Comparison of ENCODE assay signal across 28 cellular contexts in the genomic region with DNA sequence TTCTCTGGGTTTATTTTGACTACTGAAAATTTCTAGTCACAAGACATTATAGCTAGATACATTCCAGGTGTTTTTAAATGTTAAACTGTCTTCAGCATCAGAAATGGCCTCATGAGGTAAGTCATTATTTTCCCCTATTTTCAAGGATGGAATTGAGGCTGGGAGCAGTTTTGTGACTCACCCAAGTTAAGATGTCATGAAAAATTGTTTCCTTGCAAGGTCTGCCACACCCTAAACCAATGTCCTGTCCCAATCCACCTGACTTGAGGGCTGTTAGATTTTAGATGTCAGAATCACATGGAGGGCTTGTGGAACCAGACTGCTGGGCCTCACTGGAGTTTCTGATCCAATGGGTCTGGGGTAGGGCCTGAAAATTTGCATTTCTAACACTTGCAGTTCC. TPM values are rescaled to one million over a fixed set of nuclear protein-coding genes. Genes with fewer than 3 reads are reported as not detected.
"Had no signal": no experiment of that assay in that cellular context is flagged by ENCODE, and none has a peak within 500 bp of the region (broad histone marks: within the 10 kb centered on the region; RNA-seq: fewer than 3 reads in every experiment).

No MANE protein-coding gene starts in this region.

- H3K4me1 Mint-ChIP-seq: activated CD4-positive, alpha-beta T cell treated with anti-CD3 and anti-CD28 coated beads, Interleukin-2, amount 10 ng/mL, durations not matched to agents 24 days and 14 days; activated naive CD4-positive, alpha-beta T cell treated with anti-CD3 and anti-CD28 coated beads, Interleukin-2, amount 50 U/mL, for 24 hours; activated naive CD8-positive, alpha-beta T cell treated with anti-CD3 and anti-CD28 coated beads, Interleukin-2, amount 50 U/mL, for 24 hours had no signal

- H3K4me1 ChIP-seq: gastroesophageal sphincter, left ventricle myocardium inferior, suprapubic skin, upper lobe of right lung had no signal

- FAIRE-seq: colon, TTC549 had no signal

- H3K36me3 Mint-ChIP-seq: activated naive CD4-positive, alpha-beta T cell treated with anti-CD3 and anti-CD28 coated beads, Interleukin-2, amount 50 U/mL, for 24 hours; naive thymus-derived CD4-positive, alpha-beta T cell had no signal

- H3K4me3 ChIP-seq: gastroesophageal sphincter, left ventricle myocardium inferior, ovary, suprapubic skin, tibial artery, upper lobe of right lung had no signal

- DNase-seq: activated CD4-positive, alpha-beta T cell treated with anti-CD3 and anti-CD28 coated beads, Interleukin-2, amount 10 ng/mL, durations not matched to agents 24 days and 14 days; activated CD4-positive, CD25-positive, alpha-beta regulatory T cell treated with anti-CD3 and anti-CD28 coated beads, Interleukin-2, amount 50 U/mL, for 72 hours; activated CD8-positive, alpha-beta T cell treated with anti-CD3 and anti-CD28 coated beads for 36 hours; activated naive CD8-positive, alpha-beta T cell treated with anti-CD3 and anti-CD28 coated beads, Interleukin-2, amount 50 U/mL, for 24 hours; activated T-cell treated with anti-CD3 and anti-CD28 coated beads, Interleukin-2, amount 50 U/mL, for 48 hours; amygdala; dermis blood vessel endothelial cell; effector CD4-positive, alpha-beta T cell; head of caudate nucleus; left ventricle myocardium inferior; naive thymus-derived CD4-positive, alpha-beta T cell; ovary; stimulated activated naive CD4-positive, alpha-beta T cell; SW 1271; T-helper 9 cell; tibial artery; upper lobe of right lung had no signal

- H3K9me3 Mint-ChIP-seq: activated CD4-positive, alpha-beta T cell treated with anti-CD3 and anti-CD28 coated beads, Interleukin-2, amount 10 ng/mL, durations not matched to agents 24 days and 14 days; activated CD8-positive, alpha-beta T cell treated with anti-CD3 and anti-CD28 coated beads for 36 hours; activated naive CD4-positive, alpha-beta T cell treated with anti-CD3 and anti-CD28 coated beads, Interleukin-2, amount 50 U/mL, for 24 hours; activated naive CD8-positive, alpha-beta T cell treated with anti-CD3 and anti-CD28 coated beads, Interleukin-2, amount 50 U/mL, for 24 hours; activated T-helper 2 cell treated with anti-CD3 and anti-CD28 coated beads, Interferon-gamma antibody, Interleukin-2, Interleukin-4, amounts not matched to agents 10 μg/mL and 5 μg/mL and 100 μg/mL, durations not matched to agents 14 hours and 24 hours and 36 hours; T-helper 1 cell treated with Interleukin-12 subunit alpha and Interleukin-12 subunit beta and Interleukin-4 antibody, amounts not matched to agents 30 μg/mL and 1 μg/mL, for 36 hours had no signal

- H3K9me3 ChIP-seq: ovary, suprapubic skin, tibial artery, upper lobe of right lung had no signal

- H3K4me3 Mint-ChIP-seq: activated CD4-positive, alpha-beta T cell treated with anti-CD3 and anti-CD28 coated beads, Interleukin-2, amount 10 ng/mL, durations not matched to agents 24 days and 14 days; activated CD8-positive, alpha-beta T cell treated with anti-CD3 and anti-CD28 coated beads for 36 hours; activated naive CD4-positive, alpha-beta T cell treated with anti-CD3 and anti-CD28 coated beads, Interleukin-2, amount 50 U/mL, for 24 hours; activated naive CD8-positive, alpha-beta T cell treated with anti-CD3 and anti-CD28 coated beads, Interleukin-2, amount 50 U/mL, for 24 hours; naive thymus-derived CD4-positive, alpha-beta T cell; T-helper 1 cell treated with Interleukin-12 subunit alpha and Interleukin-12 subunit beta and Interleukin-4 antibody, amounts not matched to agents 30 μg/mL and 1 μg/mL, for 36 hours had no signal

- H3K27ac ChIP-seq: epithelial cell of prostate, gastroesophageal sphincter, left ventricle myocardium inferior, ovary, suprapubic skin, tibial artery, upper lobe of right lung had no signal

- ATAC-seq: activated CD8-positive, alpha-beta T cell treated with anti-CD3 and anti-CD28 coated beads for 36 hours; activated naive CD8-positive, alpha-beta T cell treated with anti-CD3 and anti-CD28 coated beads, Interleukin-2, amount 50 U/mL, for 24 hours; gastroesophageal sphincter; naive thymus-derived CD4-positive, alpha-beta T cell; upper lobe of right lung had no signal

- H3K36me3 ChIP-seq: gastroesophageal sphincter, left ventricle myocardium inferior, ovary, suprapubic skin, tibial artery, upper lobe of right lung had no signal

- H3K27ac Mint-ChIP-seq: activated CD4-positive, alpha-beta T cell treated with anti-CD3 and anti-CD28 coated beads, Interleukin-2, amount 10 ng/mL, durations not matched to agents 24 days and 14 days; activated CD8-positive, alpha-beta T cell treated with anti-CD3 and anti-CD28 coated beads for 36 hours; activated naive CD4-positive, alpha-beta T cell treated with anti-CD3 and anti-CD28 coated beads, Interleukin-2, amount 50 U/mL, for 24 hours; activated naive CD8-positive, alpha-beta T cell treated with anti-CD3 and anti-CD28 coated beads, Interleukin-2, amount 50 U/mL, for 24 hours; activated T-helper 2 cell treated with anti-CD3 and anti-CD28 coated beads, Interferon-gamma antibody, Interleukin-2, Interleukin-4, amounts not matched to agents 10 μg/mL and 5 μg/mL and 100 μg/mL, durations not matched to agents 14 hours and 24 hours and 36 hours; naive thymus-derived CD4-positive, alpha-beta T cell; progenitor cell of endocrine pancreas; T-helper 1 cell treated with Interleukin-12 subunit alpha and Interleukin-12 subunit beta and Interleukin-4 antibody, amounts not matched to agents 30 μg/mL and 1 μg/mL, for 36 hours had no signal

- H3K27me3 Mint-ChIP-seq: activated naive CD4-positive, alpha-beta T cell treated with anti-CD3 and anti-CD28 coated beads, Interleukin-2, amount 50 U/mL, for 24 hours had no signal

- H3K27me3 ChIP-seq: gastroesophageal sphincter, ovary, suprapubic skin, tibial artery, upper lobe of right lung had no signal

RNA-seq across cellular contexts. Expression of a gene that starts 16.9 kb away (rescaled TPM):
- total RNA-seq: activated CD4-positive, alpha-beta T cell treated with anti-CD3 and anti-CD28 coated beads, Interleukin-2, amount 10 ng/mL, durations not matched to agents 24 days and 14 days; activated CD8-positive, alpha-beta T cell treated with anti-CD3 and anti-CD28 coated beads for 36 hours; activated T-helper 2 cell treated with anti-CD3 and anti-CD28 coated beads, Interferon-gamma antibody, Interleukin-2, Interleukin-4, amounts not matched to agents 10 μg/mL and 5 μg/mL and 100 μg/mL, durations not matched to agents 14 hours and 24 hours and 36 hours; lung microvascular endothelial cell; naive thymus-derived CD4-positive, alpha-beta T cell had no signal
- polyA plus RNA-seq: naive thymus-derived CD4-positive, alpha-beta T cell; neural cell had no signal
